1 cellular context compared by ENCODE assay signal in genomic region chr21:5224156-5224555, GRCh38.
TF ChIP-seq lines count a peak whose summit lies in the region.

No MANE protein-coding gene starts in this region.

TF ChIP-seq in K562, 482 proteins besides CTCF, POLR2A, EP300 and RAD21:
- 0 out of 2 replicates have a peak, but pooled peaks have one; percentile 16 for TF ChIP-seq MGA (IDR thresholded peaks at IDR 0.05)
